21 cellular contexts compared by ENCODE assay signal in the genomic region with DNA sequence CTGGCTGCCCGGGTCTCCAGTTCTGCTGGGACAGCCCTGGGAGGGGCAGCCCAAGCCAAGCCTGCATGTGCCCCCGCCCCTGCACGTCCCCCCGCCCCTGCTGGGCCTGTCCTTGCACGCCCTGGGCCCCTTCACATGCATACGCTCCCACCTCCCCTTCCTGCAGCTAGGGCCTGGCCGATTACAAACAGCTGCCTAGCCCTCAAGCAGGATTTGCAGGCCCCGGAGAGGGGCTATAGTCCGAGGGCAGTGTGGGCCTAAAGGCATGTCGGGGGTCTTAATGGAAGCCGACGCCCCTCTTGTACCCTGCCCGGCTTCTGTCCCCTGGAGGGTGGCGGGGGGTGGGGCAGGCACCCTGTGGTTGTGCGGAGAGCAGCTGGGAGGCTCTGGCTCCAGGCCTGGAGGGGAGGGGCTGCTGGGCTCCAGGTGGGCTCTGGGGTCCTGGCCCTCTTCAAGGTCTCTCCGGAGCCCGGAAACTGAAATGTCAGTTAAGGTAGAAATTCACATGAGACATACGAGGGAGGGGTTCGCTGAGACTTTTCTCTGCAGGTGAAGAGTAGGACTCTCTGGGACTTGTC. TPM values are rescaled to one million over a fixed set of nuclear protein-coding genes. Genes with fewer than 3 reads are reported as not detected.
DNase-seq lines count a peak whose midpoint lies in the region; ATAC-seq and TF ChIP-seq lines count a peak whose summit lies in the region.
"Had no signal": no experiment of that assay in that cellular context is flagged by ENCODE, and none has a peak within 500 bp of the region (broad histone marks: within the 10 kb centered on the region; RNA-seq: fewer than 3 reads in every experiment).

No MANE protein-coding gene starts in this region.

- peak overlapping the region; percentile 19 for H3K4me2 ChIP-seq in trophoblast cell (ENCODE audit: low read length)
- H3K4me2 ChIP-seq: SK-N-SH had no signal

- peak overlapping the region; percentile 9 for H2BK120ac ChIP-seq in trophoblast cell (ENCODE audit: insufficient read depth, low read length, poor library complexity)

- peaks cover 16% of the 10 kb centered on the region for H3K79me2 ChIP-seq in trophoblast cell (ENCODE audit: control insufficient read depth, insufficient read depth, low read length, poor library complexity)
- H3K79me2 ChIP-seq: parathyroid adenoma had no signal

- H3K9me3 Mint-ChIP-seq in stimulated activated effector memory CD8-positive, alpha-beta T cell treated with anti-CD3 and anti-CD28 coated beads, Interleukin-12 subunit alpha, Interleukin-12 subunit beta, amount 100 ng/mL, for 72 hours, result peaks cover 4% of the 10 kb centered on the region

- in situ Hi-C loops in brain microvascular endothelial cell (cut with HindIII; ENCODE audit: low pct_ligation_motif_present, low sequenced_read_pairs), result no loop called here

- H3K79me1 ChIP-seq in trophoblast cell (ENCODE audit: low read length), result peaks cover 39% of the 10 kb centered on the region

- no peak for TF ChIP-seq EP300 in gastroesophageal sphincter (IDR thresholded peaks at IDR 0.05)

- H3K4me3 ChIP-seq in BE2C (ENCODE audit: low read depth, low read length) (no peak overlapping the region), gastroesophageal sphincter (no peak overlapping the region), trophoblast cell (ENCODE audit: low read depth, low read length) (no peak overlapping the region), brain microvascular endothelial cell (ENCODE audit: low read depth, low read length) (no peak overlapping the region)

- TF ChIP-seq POLR2A in gastroesophageal sphincter (IDR thresholded peaks at IDR 0.05), result no peak

- no peaks in the 10 kb centered on the region for H3K4me1 Mint-ChIP-seq in stimulated activated effector memory CD8-positive, alpha-beta T cell treated with anti-CD3 and anti-CD28 coated beads, Interleukin-12 subunit alpha, Interleukin-12 subunit beta, amount 100 ng/mL, for 72 hours
- H3K4me1 Mint-ChIP-seq: CD4-positive, CD25-positive, alpha-beta regulatory T cell; IgD-negative memory B cell had no signal

- peak overlapping the region; percentile 63 for H2BK12ac ChIP-seq in trophoblast cell (ENCODE audit: low read length)

- no peak overlapping the region for H2AFZ ChIP-seq in trophoblast cell (ENCODE audit: insufficient read depth, low read length, poor library complexity)
- H2AFZ ChIP-seq: parathyroid adenoma had no signal

- H3K9me3 ChIP-seq in BE2C (peaks cover 6% of the 10 kb centered on the region; the same call in 1 of the 2 replicates), gastroesophageal sphincter (no peaks in the 10 kb centered on the region), trophoblast cell (ENCODE audit: insufficient read depth, low read depth, low read length) (peaks cover 2% of the 10 kb centered on the region)
- H3K9me3 ChIP-seq: SK-N-SH had no signal

- peak overlapping the region; percentile 47 for H3K18ac ChIP-seq in trophoblast cell (ENCODE audit: low read length)

- H3K4me1 ChIP-seq in BE2C (peaks cover 4% of the 10 kb centered on the region), gastroesophageal sphincter (peaks cover 20 to 91% (median 50%) of the 10 kb centered on the region in 3 donors), trophoblast cell (ENCODE audit: control insufficient read depth in 1 of 2, insufficient read depth in 2 of 2, low read length in 2 of 2) (peaks cover 44 to 57% of the 10 kb centered on the region in 2 experiments)

- H3K27me3 ChIP-seq in BE2C (no peaks in the 10 kb centered on the region), gastroesophageal sphincter (no peaks in the 10 kb centered on the region), trophoblast cell (ENCODE audit: insufficient read depth, low read length) (no peaks in the 10 kb centered on the region), brain microvascular endothelial cell (replicated peaks) (no peaks in the 10 kb centered on the region)

- H3K23ac ChIP-seq in trophoblast cell (ENCODE audit: low read length), result no peak overlapping the region

- DNase-seq in BE2C, result peak; percentile 10
- DNase-seq in NCI-H1694 (lab: John Stamatoyannopoulos, UW), result peak; percentile 30
- no peak for DNase-seq in trophoblast cell
- DNase-seq in brain microvascular endothelial cell, result no peak
- DNase-seq in SIG-M5 (lab: John Stamatoyannopoulos, UW), result no peak
- no peak for DNase-seq in effector CD8-positive, alpha-beta T cell (lab: John Stamatoyannopoulos, UW)
- DNase-seq in stimulated activated effector memory CD8-positive, alpha-beta T cell treated with anti-CD3 and anti-CD28 coated beads, Interleukin-12 subunit alpha, Interleukin-12 subunit beta, amount 100 ng/mL, for 72 hours (ENCODE audit: low spot score in 2 of 2), result no peak
- DNase-seq: activated CD4-positive, alpha-beta T cell treated with anti-CD3 and anti-CD28 coated beads for 4 hours; activated effector memory CD4-positive, alpha-beta T cell treated with anti-CD3 and anti-CD28 coated beads, Interleukin-2, amount 50 U/mL, for 16 hours; amygdala; CD4-positive, CD25-positive, alpha-beta regulatory T cell; foreskin fibroblast; left colon; NCI-H2081; NCI-H748 treated with DMSO at 0.1 percent for 48 hours; PC-3; SK-N-SH; T1000 had no signal

- peak overlapping the region; percentile 71 for H4K8ac ChIP-seq in trophoblast cell (ENCODE audit: low read depth, low read length)

- peak overlapping the region in 3 of 4 donors; percentile 82 to 92 (median 88) for H3K27ac ChIP-seq in gastroesophageal sphincter
- H3K27ac ChIP-seq in trophoblast cell (ENCODE audit: low read depth, low read length), result peak overlapping the region; percentile 95
- H3K27ac ChIP-seq in brain microvascular endothelial cell, result no peak overlapping the region
- H3K27ac ChIP-seq: parathyroid adenoma had no signal

- no peak overlapping the region for H3K27ac Mint-ChIP-seq in stimulated activated effector memory CD8-positive, alpha-beta T cell treated with anti-CD3 and anti-CD28 coated beads, Interleukin-12 subunit alpha, Interleukin-12 subunit beta, amount 100 ng/mL, for 72 hours
- H3K27ac Mint-ChIP-seq: CD4-positive, CD25-positive, alpha-beta regulatory T cell; IgD-negative memory B cell had no signal

- H2AK5ac ChIP-seq in trophoblast cell (ENCODE audit: low read length), result no peak overlapping the region

- no peak for ATAC-seq in gastroesophageal sphincter
- ATAC-seq in stimulated activated effector memory CD8-positive, alpha-beta T cell treated with anti-CD3 and anti-CD28 coated beads, Interleukin-12 subunit alpha, Interleukin-12 subunit beta, amount 100 ng/mL, for 72 hours, result no peak
- ATAC-seq: left colon, PC-3 had no signal

- H3K36me3 ChIP-seq in BE2C, result no peaks in the 10 kb centered on the region
- no peaks in the 10 kb centered on the region for H3K36me3 ChIP-seq in gastroesophageal sphincter
- peaks cover 4 to 22% of the 10 kb centered on the region in 2 experiments for H3K36me3 ChIP-seq in trophoblast cell (ENCODE audit: control insufficient read depth in 1 of 2, insufficient read depth in 2 of 2, low read length in 2 of 2)
- H3K36me3 ChIP-seq in brain microvascular endothelial cell (replicated peaks), result peaks cover 36% of the 10 kb centered on the region

- no peaks in the 10 kb centered on the region for H3K36me3 Mint-ChIP-seq in stimulated activated effector memory CD8-positive, alpha-beta T cell treated with anti-CD3 and anti-CD28 coated beads, Interleukin-12 subunit alpha, Interleukin-12 subunit beta, amount 100 ng/mL, for 72 hours
- H3K36me3 Mint-ChIP-seq: CD4-positive, CD25-positive, alpha-beta regulatory T cell; IgD-negative memory B cell had no signal

- WGBS in gastroesophageal sphincter (ENCODE audit: low coverage in 1 of 2), 2 donors, result 20% methylated on average over 1 of the region's 19 CpGs; no CpG with 5 or more reads in 1 of the 2 donors
- WGBS in trophoblast cell (ENCODE audit: extremely low coverage, insufficient coverage, insufficient read length), result no CpG with 5 or more reads among the region's 19 CpGs

- TF ChIP-seq CTCF in BE2C (IDR thresholded peaks at IDR 0.05; ENCODE audit: low read depth, low read length), result no peak
- no peak for TF ChIP-seq CTCF in gastroesophageal sphincter (IDR thresholded peaks at IDR 0.05)
- no peak for TF ChIP-seq CTCF in brain microvascular endothelial cell (IDR thresholded peaks at IDR 0.05; ENCODE audit: low read depth, low read length, missing control alignments)

- H4K91ac ChIP-seq in trophoblast cell (ENCODE audit: low read depth, low read length), result peak overlapping the region; percentile 82

- H3K14ac ChIP-seq in trophoblast cell (ENCODE audit: low read length), result peak overlapping the region; percentile 38

- peak overlapping the region; percentile 74 for H2BK5ac ChIP-seq in trophoblast cell (ENCODE audit: low read depth, low read length, poor library complexity)

- peak overlapping the region; percentile 44 for H3K4ac ChIP-seq in trophoblast cell (ENCODE audit: low read depth, low read length)

- no peak overlapping the region for H3K9ac ChIP-seq in trophoblast cell (ENCODE audit: low read length)
- H3K9ac ChIP-seq: parathyroid adenoma, SK-N-SH had no signal

- H4K12ac ChIP-seq in trophoblast cell (ENCODE audit: low read depth, low read length), result no peak overlapping the region

- H3K4me3 Mint-ChIP-seq in stimulated activated effector memory CD8-positive, alpha-beta T cell treated with anti-CD3 and anti-CD28 coated beads, Interleukin-12 subunit alpha, Interleukin-12 subunit beta, amount 100 ng/mL, for 72 hours, result no peak overlapping the region
- H3K4me3 Mint-ChIP-seq: CD4-positive, CD25-positive, alpha-beta regulatory T cell; IgD-negative memory B cell had no signal

RNA-seq across cellular contexts. Expression of a gene that starts 16.9 kb away (rescaled TPM):
- polyA plus RNA-seq in BE2C (2012; ENCODE audit: insufficient read depth, insufficient read length, low read depth), result 2.0 TPM
- 10 to 100 TPM; 48.5 to 86.4 (median 74.9) TPM for total RNA-seq in gastroesophageal sphincter
- polyA plus RNA-seq in trophoblast cell (2013), result 431 and 476 TPM in 2 replicates
- polyA plus RNA-seq: IgD-negative memory B cell had no signal

Comparison
In these comparisons a context has a peak if more than half of its experiments do, and no peak if none do; other contexts are left out.
1. DNase-seq: peak in BE2C (single experiment) and NCI-H1694 (single experiment); none in trophoblast cell (0 of 2), brain microvascular endothelial cell (single experiment), SIG-M5 (single experiment), effector CD8-positive, alpha-beta T cell (single experiment) and stimulated activated effector memory CD8-positive, alpha-beta T cell treated with anti-CD3 and anti-CD28 coated beads, Interleukin-12 subunit alpha, Interleukin-12 subunit beta, amount 100 ng/mL, for 72 hours (0 of 2).